23 cellular contexts compared by ENCODE assay signal in genomic region chr16:35795361-35796029, GRCh38.
DNase-seq lines count a peak whose midpoint lies in the region; ATAC-seq lines count a peak whose summit lies in the region.
"Had no signal": no experiment of that assay in that cellular context is flagged by ENCODE, and none has a peak within 500 bp of the region (broad histone marks: within the 10 kb centered on the region; RNA-seq: fewer than 3 reads in every experiment).

No MANE protein-coding gene starts in this region.

- no peak for ATAC-seq in activated naive CD8-positive, alpha-beta T cell treated with anti-CD3 and anti-CD28 coated beads, Interleukin-2, amount 50 U/mL, for 24 hours
- ATAC-seq in HG02610 (IDR thresholded peaks at IDR 0.05; ENCODE audit: unreplicated experiment): no peak
- ATAC-seq: A549, left colon, Right ventricle myocardium inferior, T-helper 17 cell had no signal

- no peak overlapping the region for H3K27ac Mint-ChIP-seq in activated naive CD8-positive, alpha-beta T cell treated with anti-CD3 and anti-CD28 coated beads, Interleukin-2, amount 50 U/mL, for 24 hours
- H3K27ac Mint-ChIP-seq: activated CD4-positive, alpha-beta memory T cell treated with anti-CD3 and anti-CD28 coated beads, Interleukin-2, amount 10 ng/mL, durations not matched to agents 7 days and 5 days; activated T-cell treated with anti-CD3 and anti-CD28 coated beads, Interleukin-2, amount 50 U/mL, for 24 hours; nephron progenitor cell; T-helper 17 cell had no signal

- H3K36me3 Mint-ChIP-seq in activated naive CD8-positive, alpha-beta T cell treated with anti-CD3 and anti-CD28 coated beads, Interleukin-2, amount 50 U/mL, for 24 hours (ENCODE audit: low read depth): no peaks in the 10 kb centered on the region

- no peak overlapping the region for H3K4me3 Mint-ChIP-seq in activated naive CD8-positive, alpha-beta T cell treated with anti-CD3 and anti-CD28 coated beads, Interleukin-2, amount 50 U/mL, for 24 hours
- H3K4me3 Mint-ChIP-seq: activated CD4-positive, alpha-beta memory T cell treated with anti-CD3 and anti-CD28 coated beads, Interleukin-2, amount 10 ng/mL, durations not matched to agents 7 days and 5 days; activated T-cell treated with anti-CD3 and anti-CD28 coated beads, Interleukin-2, amount 50 U/mL, for 24 hours; nephron progenitor cell; T-helper 17 cell had no signal

- H3K27me3 Mint-ChIP-seq in activated naive CD8-positive, alpha-beta T cell treated with anti-CD3 and anti-CD28 coated beads, Interleukin-2, amount 50 U/mL, for 24 hours: no peaks in the 10 kb centered on the region
- H3K27me3 Mint-ChIP-seq: activated CD4-positive, alpha-beta memory T cell treated with anti-CD3 and anti-CD28 coated beads, Interleukin-2, amount 10 ng/mL, durations not matched to agents 7 days and 5 days; activated T-cell treated with anti-CD3 and anti-CD28 coated beads, Interleukin-2, amount 50 U/mL, for 24 hours; T-helper 17 cell had no signal

- no peaks in the 10 kb centered on the region for H3K4me1 Mint-ChIP-seq in activated naive CD8-positive, alpha-beta T cell treated with anti-CD3 and anti-CD28 coated beads, Interleukin-2, amount 50 U/mL, for 24 hours
- H3K4me1 Mint-ChIP-seq: activated CD4-positive, alpha-beta memory T cell treated with anti-CD3 and anti-CD28 coated beads, Interleukin-2, amount 10 ng/mL, durations not matched to agents 7 days and 5 days; nephron progenitor cell; T-helper 17 cell had no signal

- H3K9me3 Mint-ChIP-seq in activated naive CD8-positive, alpha-beta T cell treated with anti-CD3 and anti-CD28 coated beads, Interleukin-2, amount 50 U/mL, for 24 hours: peaks cover 26% of the 10 kb centered on the region

- DNase-seq in NCI-H345 (lab: John Stamatoyannopoulos, UW): peak; percentile 20
- no peak for DNase-seq in NCI-H345 treated with DMSO at 0.1 percent for 48 hours (lab: John Stamatoyannopoulos, UW; ENCODE audit: unreplicated experiment)
- DNase-seq in NCI-H1105 treated with DMSO at 0.1 percent for 48 hours (lab: John Stamatoyannopoulos, UW): peak; percentile 59
- DNase-seq in NCI-H748 treated with DMSO at 0.1 percent for 48 hours (lab: John Stamatoyannopoulos, UW): peak; percentile 76
- peak; percentile 71 for DNase-seq in mesenteric fat pad (ENCODE audit: low spot score)
- no peak for DNase-seq in activated naive CD8-positive, alpha-beta T cell treated with anti-CD3 and anti-CD28 coated beads, Interleukin-2, amount 50 U/mL, for 24 hours
- no peak for DNase-seq in SW 1271 (lab: John Stamatoyannopoulos, UW)
- DNase-seq: activated CD4-positive, alpha-beta memory T cell treated with anti-CD3 and anti-CD28 coated beads, Interleukin-2, amount 10 ng/mL, durations not matched to agents 7 days and 5 days; activated CD4-positive, CD25-positive, alpha-beta regulatory T cell; activated naive CD4-positive, alpha-beta T cell treated with Interleukin-2 at 50 U/mL for 16 hours; activated T-cell treated with anti-CD3 and anti-CD28 coated beads, Interleukin-2, amount 50 U/mL, for 24 hours; aorta; Calu3; effector CD8-positive, alpha-beta T cell; GOT3; left colon; NCI-H2081 treated with DMSO at 0.1 percent for 48 hours; nephron progenitor cell; stimulated activated CD4-positive, alpha-beta T cell treated with anti-CD3 and anti-CD28 coated beads, Interleukin-4, amount 100 ng/mL, for 4 hours; T-helper 17 cell had no signal

Comparison
In these comparisons a context has a peak if more than half of its experiments do, and no peak if none do; other contexts are left out.
1. DNase-seq: peak in NCI-H345 (single experiment), NCI-H1105 treated with DMSO at 0.1 percent for 48 hours (single experiment), NCI-H748 treated with DMSO at 0.1 percent for 48 hours (single experiment) and mesenteric fat pad (single experiment); none in NCI-H345 treated with DMSO at 0.1 percent for 48 hours (single experiment), activated naive CD8-positive, alpha-beta T cell treated with anti-CD3 and anti-CD28 coated beads, Interleukin-2, amount 50 U/mL, for 24 hours (single experiment) and SW 1271 (0 of 2).